In genomic region chr4:10094841-10095240, GRCh38 we compare ENCODE assay signal across 11 cellular contexts. TPM values are rescaled to one million over a fixed set of nuclear protein-coding genes. Genes with fewer than 3 reads are reported as not detected.
DNase-seq lines count a peak whose midpoint lies in the region; ATAC-seq and TF ChIP-seq lines count a peak whose summit lies in the region.
"Had no signal": no experiment of that assay in that cellular context is flagged by ENCODE, and none has a peak within 500 bp of the region (broad histone marks: within the 10 kb centered on the region; RNA-seq: fewer than 3 reads in every experiment).

No MANE protein-coding gene starts in this region.

- intact Hi-C loops in Right ventricle myocardium inferior (cut with DNase I), result no loop called here
- intact Hi-C loops in cardiac septum (cut with DNase I), result no loop called here
- intact Hi-C loops in mammary epithelial cell (cut with micrococcal nuclease), result no loop called here

- peaks cover 39% of the 10 kb centered on the region for H3K36me3 ChIP-seq in mammary epithelial cell (ENCODE audit: insufficient read depth, low read length)

- no peak overlapping the region for H3K4me3 ChIP-seq in mammary epithelial cell (replicated peaks in 1 of 3; ENCODE audit: insufficient read depth in 1 of 3, low read depth in 2 of 3, low read length in 3 of 3)

- DNase-seq in Right ventricle myocardium inferior (ENCODE audit: missing footprints) (peak; percentile 65), cardiac septum (ENCODE audit: low spot score) (no peak), mammary epithelial cell (no peak), naive B cell (no peak), hepatic stellate cell (ENCODE audit: low spot score) (no peak), NCI-H1694 treated with DMSO at 0.1 percent for 48 hours (lab: John Stamatoyannopoulos, UW) (no peak)
- DNase-seq: NCI-H2029 had no signal

- 97% methylated on average over 6 of the region's 13 CpGs for WGBS in mammary epithelial cell (ENCODE audit: low coverage, missing lambda C conversion rate)

- H3K27ac ChIP-seq in mammary epithelial cell (ENCODE audit: insufficient read depth, low read depth, low read length), result peak overlapping the region; percentile 86

- no TSS peak for BruUV-seq in mammary epithelial cell (replicated peaks; lab: Mats Ljungman, UMichigan)

- H4K20me1 ChIP-seq in mammary epithelial cell (ENCODE audit: insufficient read depth, low read length), result peaks cover 5% of the 10 kb centered on the region

- H3K4me1 ChIP-seq in mammary epithelial cell (ENCODE audit: insufficient read depth, low read length), result peaks cover 72% of the 10 kb centered on the region

- peak overlapping the region in 5 of 6 donors; percentile 33 to 89 (median 62) for H3K27ac Mint-ChIP-seq in naive B cell

- TF ChIP-seq CTCF in mammary epithelial cell (conservative IDR thresholded peaks at IDR 0.05 in 1 of 2, IDR thresholded peaks at IDR 0.05 in 1 of 2; ENCODE audit: extremely low read depth in 1 of 2, insufficient read depth in 1 of 2, low read depth in 1 of 2, low read length in 2 of 2), result no peak

- H3K27me3 ChIP-seq in mammary epithelial cell (ENCODE audit: insufficient read depth, low read length), result no peaks in the 10 kb centered on the region

- dilution Hi-C loops in mammary epithelial cell (cut with HindIII; ENCODE audit: low sequenced_read_pairs), result no loop called here

- no peak overlapping the region for H3K4me2 ChIP-seq in mammary epithelial cell (ENCODE audit: insufficient read depth, low read depth, low read length)

- in situ Hi-C loops in mammary epithelial cell (cut with MboI; ENCODE audit: low sequenced_read_pairs in 2 of 2), result no loop called here

- H3K9me3 ChIP-seq in mammary epithelial cell (replicated peaks; ENCODE audit: insufficient read depth, low read length), result no peaks in the 10 kb centered on the region

- H3K27me3 Mint-ChIP-seq in naive B cell, result no peaks in the 10 kb centered on the region

- ATAC-seq in Right ventricle myocardium inferior (no peak), naive B cell (ENCODE audit: low read depth in 2 of 2) (peak; percentile 59 to 69), GM21717 (IDR thresholded peaks at IDR 0.05; ENCODE audit: unreplicated experiment) (no peak), esophagus mucosa (no peak)
- ATAC-seq: Panc1, WTC11 had no signal

- no peak overlapping the region for H3K9ac ChIP-seq in mammary epithelial cell (ENCODE audit: insufficient read depth, low read length)

- H3K9me3 Mint-ChIP-seq in naive B cell, result no peaks in the 10 kb centered on the region
- H3K9me3 Mint-ChIP-seq: WTC11 had no signal

- peak overlapping the region in 2 of 8 donors; percentile 9 to 12 for H3K4me3 Mint-ChIP-seq in naive B cell
- H3K4me3 Mint-ChIP-seq: WTC11 had no signal

- CTCF ChIA-PET in mammary epithelial cell (lab: Charles Lee; ENCODE audit: low non-redundant PET), result interaction anchor here (0.6 kb wide), 1 partner anchor 76 kb away, joined by 4 read pairs; no protein-coding TSS in a partner anchor

- H3K4me1 Mint-ChIP-seq in naive B cell, result peaks cover 21 to 55% (median 53%) of the 10 kb centered on the region in 3 donors

- H3K36me3 Mint-ChIP-seq in naive B cell, result peaks cover 0 to 10% of the 10 kb centered on the region in 2 donors

- no peak overlapping the region for H2AFZ ChIP-seq in mammary epithelial cell (ENCODE audit: low read depth, low read length)

- H3K79me2 ChIP-seq in mammary epithelial cell (ENCODE audit: insufficient read depth, low read length), result peaks cover 91% of the 10 kb centered on the region

RNA-seq across cellular contexts. Expression of gene WDR1, which starts 21.8 kb away (rescaled TPM):
- 210 TPM for total RNA-seq in Right ventricle myocardium inferior
- total RNA-seq in cardiac septum, result 245 TPM
- total RNA-seq in mammary epithelial cell, result 100 to 1,000 TPM; 384 to 470 TPM
- 466 TPM for polyA plus RNA-seq in mammary epithelial cell
- 713 TPM for polyA minus RNA-seq in mammary epithelial cell
- polyA plus RNA-seq in naive B cell (ENCODE audit: low read depth in 6 of 6), result 100 to 1,000 TPM; 145 to 210 (median 186) TPM
- 253 TPM for total RNA-seq in esophagus mucosa

Comparison
In these comparisons a context has a peak if more than half of its experiments do, and no peak if none do; other contexts are left out.
1. ATAC-seq: peak in naive B cell (2 of 2); none in Right ventricle myocardium inferior (single experiment), GM21717 (single experiment) and esophagus mucosa (single experiment).